ENCODE assay signal across 16 cellular contexts in the genomic region with DNA sequence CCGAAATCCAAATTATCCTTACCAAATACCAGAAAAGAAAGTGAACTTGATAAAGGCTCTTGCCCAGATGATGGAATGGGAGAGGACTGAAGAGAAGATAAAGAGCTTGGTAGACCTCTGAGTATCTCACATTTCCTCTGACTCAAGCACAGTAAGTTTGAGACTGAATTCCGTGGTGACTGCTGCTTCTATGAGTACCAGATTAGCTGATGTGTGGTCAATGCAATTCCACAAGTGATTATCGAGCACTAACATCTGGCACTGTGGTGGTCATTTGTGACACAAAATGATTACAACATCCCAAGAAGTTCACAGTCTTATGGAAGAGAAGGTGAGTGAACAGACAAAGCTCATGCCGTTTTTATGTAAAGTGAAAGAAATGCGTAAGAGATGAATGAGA. TPM values are rescaled to one million over a fixed set of nuclear protein-coding genes. Genes with fewer than 3 reads are reported as not detected.
DNase-seq lines count a peak whose midpoint lies in the region; TF ChIP-seq lines count a peak whose summit lies in the region.
"Had no signal": no experiment of that assay in that cellular context is flagged by ENCODE, and none has a peak within 500 bp of the region (broad histone marks: within the 10 kb centered on the region; RNA-seq: fewer than 3 reads in every experiment).

No MANE protein-coding gene starts in this region.

- TF ChIP-seq POLR2A in erythroblast (IDR thresholded peaks at IDR 0.05; ENCODE audit: low read length) = no peak

- H3K9me3 ChIP-seq in osteoblast (ENCODE audit: low read depth, low read length) = no peaks in the 10 kb centered on the region
- no peaks in the 10 kb centered on the region for H3K9me3 ChIP-seq in Caco-2
- H3K9me3 ChIP-seq: sigmoid colon, tibial nerve had no signal

- no peak overlapping the region for H3K27ac ChIP-seq in osteoblast (ENCODE audit: low read depth, low read length)
- H3K27ac ChIP-seq: tibial nerve had no signal

- BruUV-seq in Caco-2 (replicated peaks; lab: Mats Ljungman, UMichigan) = no TSS peak

- H3K4me2 ChIP-seq in osteoblast (ENCODE audit: insufficient read depth, low read length) = peak overlapping the region; percentile 23

- H3K4me3 Mint-ChIP-seq in Caco-2 (ENCODE audit: unreplicated experiment) = no peak overlapping the region

- no peaks in the 10 kb centered on the region for H3K27me3 ChIP-seq in osteoblast (ENCODE audit: insufficient read depth, low read length)
- H3K27me3 ChIP-seq in Caco-2 (replicated peaks; ENCODE audit: control insufficient read depth, insufficient read depth, low read length) = peaks cover 7% of the 10 kb centered on the region
- H3K27me3 ChIP-seq: sigmoid colon, tibial nerve had no signal

- peaks cover 21% of the 10 kb centered on the region for H3K36me3 Mint-ChIP-seq in Caco-2 (ENCODE audit: insufficient read depth, unreplicated experiment)

- POLR2A ChIA-PET in Caco-2 (lab: Charles Lee) = no interaction called here

- peak; percentile 47 for DNase-seq in GM03348 (ENCODE audit: low spot score)
- peak; percentile 30 for DNase-seq in RKO (ENCODE audit: low spot score)
- peak; percentile 26 to 28 for DNase-seq in erythroblast (lab: John Stamatoyannopoulos, UW)
- DNase-seq in osteoblast (ENCODE audit: insufficient read length, low spot score, missing footprints) = peak; percentile 92
- no peak for DNase-seq in activated CD4-positive, CD25-positive, alpha-beta regulatory T cell (lab: John Stamatoyannopoulos, UW)
- no peak for DNase-seq in Caco-2
- DNase-seq in NAMALWA (ENCODE audit: low spot score) = no peak
- DNase-seq: activated CD4-positive, alpha-beta T cell treated with anti-CD3 and anti-CD28 coated beads, Interleukin-2, amount 10 ng/mL, durations not matched to agents 24 days and 14 days; activated T-cell treated with anti-CD3 and anti-CD28 coated beads, Interleukin-2, amount 50 U/mL, for 48 hours; amniotic stem cell; mammary epithelial cell; NCI-H2081; sigmoid colon; stimulated activated CD4-positive, alpha-beta T cell treated with anti-CD3 and anti-CD28 coated beads, Interleukin-4, amount 100 ng/mL, for 24 hours; T-helper 2 cell had no signal

- no peaks in the 10 kb centered on the region for H3K36me3 ChIP-seq in osteoblast (ENCODE audit: insufficient read depth, low read length)
- no peaks in the 10 kb centered on the region for H3K36me3 ChIP-seq in Caco-2 (ENCODE audit: control insufficient read depth, insufficient read depth, low read length)
- H3K36me3 ChIP-seq: sigmoid colon, tibial nerve had no signal

- peaks cover 23% of the 10 kb centered on the region for H3K79me2 ChIP-seq in osteoblast (ENCODE audit: insufficient read depth, low read length)

- intact Hi-C loops in Caco-2 (cut with micrococcal nuclease; ENCODE audit: unreplicated experiment) = loop anchor here (5.0 kb wide), 3 partner anchors 42 to 368 kb away; a partner anchor contains a TSS

- no peak overlapping the region for H2AFZ ChIP-seq in osteoblast (ENCODE audit: low read length)

- H3K4me1 ChIP-seq in osteoblast (ENCODE audit: insufficient read depth, low read length) (peaks cover 32% of the 10 kb centered on the region), Caco-2 (peaks cover 14% of the 10 kb centered on the region)

- H3K27ac Mint-ChIP-seq in Caco-2 (ENCODE audit: unreplicated experiment) = no peak overlapping the region
- H3K27ac Mint-ChIP-seq: activated CD4-positive, alpha-beta T cell treated with anti-CD3 and anti-CD28 coated beads, Interleukin-2, amount 10 ng/mL, durations not matched to agents 24 days and 14 days had no signal

- CTCF ChIA-PET in Caco-2 (lab: Charles Lee) = no interaction called here

- no peak for TF ChIP-seq CTCF in osteoblast (IDR thresholded peaks at IDR 0.05; ENCODE audit: extremely low read depth, low read depth, low read length)
- TF ChIP-seq CTCF in Caco-2 (IDR thresholded peaks at IDR 0.05; ENCODE audit: insufficient read depth in 1 of 2, low read depth in 1 of 2, low read length in 1 of 2, severe bottlenecking in 1 of 2, unreplicated experiment in 1 of 2) = no peak

- H3K9me3 Mint-ChIP-seq in Caco-2 (ENCODE audit: unreplicated experiment) = peaks cover 8% of the 10 kb centered on the region
- H3K9me3 Mint-ChIP-seq: activated CD4-positive, alpha-beta T cell treated with anti-CD3 and anti-CD28 coated beads, Interleukin-2, amount 10 ng/mL, durations not matched to agents 24 days and 14 days had no signal

- H3K27me3 Mint-ChIP-seq in Caco-2 (ENCODE audit: insufficient read depth, unreplicated experiment) = peaks cover 25% of the 10 kb centered on the region

- no peaks in the 10 kb centered on the region for H4K20me1 ChIP-seq in osteoblast (ENCODE audit: insufficient read depth, low read length)

- H3K4me3 ChIP-seq in osteoblast (ENCODE audit: insufficient read depth, low read length) = no peak overlapping the region
- H3K4me3 ChIP-seq in Caco-2 (ENCODE audit: low read depth, low read length) = no peak overlapping the region
- H3K4me3 ChIP-seq: sigmoid colon, tibial nerve had no signal

- H3K4me1 Mint-ChIP-seq in Caco-2 (ENCODE audit: low read depth, unreplicated experiment) = no peaks in the 10 kb centered on the region

RNA-seq across cellular contexts. Expression of a gene that starts 2.6 kb away (rescaled TPM):
- total RNA-seq in osteoblast = 112 and 113 TPM in 2 replicates
- 5.5 and 5.6 TPM in 2 replicates for total RNA-seq in Caco-2 (2022)

RNA-seq across cellular contexts. Expression of a gene that starts 43.1 kb away (rescaled TPM):
- total RNA-seq in osteoblast (3.3 and 4.1 TPM in 2 replicates), Caco-2 (2022) (0.20 and 0.39 TPM in 2 replicates)

Comparison
In these comparisons a context has a peak if more than half of its experiments do, and no peak if none do; other contexts are left out.
1. DNase-seq: peak in GM03348 (single experiment), RKO (single experiment), erythroblast (2 of 2) and osteoblast (single experiment); none in activated CD4-positive, CD25-positive, alpha-beta regulatory T cell (0 of 4), Caco-2 (0 of 2) and NAMALWA (single experiment).
2. RNA of a gene that starts 2.6 kb away (total RNA-seq): 112 to 113 TPM in osteoblast; 5.5 to 5.6 TPM in Caco-2; every median in the first group is over 10 times any median in the second.